Comparison of ENCODE assay signal across 8 cellular contexts in genomic region chr22:23591203-23591791, GRCh38. TPM values are rescaled to one million over a fixed set of nuclear protein-coding genes. Genes with fewer than 3 reads are reported as not detected.
DNase-seq lines count a peak whose midpoint lies in the region; ATAC-seq and TF ChIP-seq lines count a peak whose summit lies in the region.

No MANE protein-coding gene starts in this region.

- no peak overlapping the region for H3K4me3 Mint-ChIP-seq in activated CD4-positive, alpha-beta memory T cell treated with anti-CD3 and anti-CD28 coated beads, Interleukin-2, amount 10 ng/mL, durations not matched to agents 7 days and 5 days
- H3K4me3 Mint-ChIP-seq in effector memory CD8-positive, alpha-beta T cell: no peak overlapping the region

- intact Hi-C loops in mucosa of descending colon (cut with DNase I, micrococcal nuclease): no loop called here

- peak; percentile 45 for ATAC-seq in effector memory CD8-positive, alpha-beta T cell (replicated peaks)
- peak; percentile 72 for ATAC-seq in mucosa of descending colon
- ATAC-seq in HG02610 (IDR thresholded peaks at IDR 0.05; ENCODE audit: unreplicated experiment): no peak

- H3K36me3 ChIP-seq in mucosa of descending colon (ENCODE audit: low read depth): no peaks in the 10 kb centered on the region

- no peaks in the 10 kb centered on the region for H3K36me3 Mint-ChIP-seq in activated CD4-positive, alpha-beta memory T cell treated with anti-CD3 and anti-CD28 coated beads, Interleukin-2, amount 10 ng/mL, durations not matched to agents 7 days and 5 days (ENCODE audit: low read depth)
- peaks cover 3% of the 10 kb centered on the region for H3K36me3 Mint-ChIP-seq in effector memory CD8-positive, alpha-beta T cell (ENCODE audit: insufficient read depth)

- H3K4me1 ChIP-seq in mucosa of descending colon (ENCODE audit: low read depth): no peaks in the 10 kb centered on the region

- CTCF ChIA-PET in activated CD4-positive, alpha-beta memory T cell treated with anti-CD3 and anti-CD28 coated beads, Interleukin-2, amount 10 ng/mL, durations not matched to agents 7 days and 5 days (lab: Charles Lee): interaction anchor here (0.7 to 3.7 kb wide), 7 partner anchors 9 to 105 kb away, joined by 3 to 16 read pairs (median 4); no protein-coding TSS in a partner anchor

- H3K27ac Mint-ChIP-seq in activated CD4-positive, alpha-beta memory T cell treated with anti-CD3 and anti-CD28 coated beads, Interleukin-2, amount 10 ng/mL, durations not matched to agents 7 days and 5 days: no peak overlapping the region
- H3K27ac Mint-ChIP-seq in effector memory CD8-positive, alpha-beta T cell: no peak overlapping the region

- peaks cover 4% of the 10 kb centered on the region for H3K27me3 Mint-ChIP-seq in activated CD4-positive, alpha-beta memory T cell treated with anti-CD3 and anti-CD28 coated beads, Interleukin-2, amount 10 ng/mL, durations not matched to agents 7 days and 5 days
- H3K27me3 Mint-ChIP-seq in effector memory CD8-positive, alpha-beta T cell: peaks cover 0 to 18% of the 10 kb centered on the region in 2 donors

- POLR2A ChIA-PET in activated CD4-positive, alpha-beta memory T cell treated with anti-CD3 and anti-CD28 coated beads, Interleukin-2, amount 10 ng/mL, durations not matched to agents 7 days and 5 days (lab: Charles Lee): no interaction called here

- H3K9me3 ChIP-seq in mucosa of descending colon: no peaks in the 10 kb centered on the region

- no peak overlapping the region for H3K4me3 ChIP-seq in mucosa of descending colon

- DNase-seq in NCI-H524 (lab: John Stamatoyannopoulos, UW): peak; percentile 27 to 52
- no peak for DNase-seq in NCI-H524 treated with DMSO at 0.1 percent for 48 hours (lab: John Stamatoyannopoulos, UW)
- DNase-seq in NCI-H446 treated with DMSO at 0.1 percent for 48 hours (lab: John Stamatoyannopoulos, UW): peak; percentile 11
- DNase-seq in activated CD4-positive, alpha-beta memory T cell treated with anti-CD3 and anti-CD28 coated beads, Interleukin-2, amount 10 ng/mL, durations not matched to agents 7 days and 5 days: peak; percentile 62
- DNase-seq in effector memory CD8-positive, alpha-beta T cell: peak; percentile 42 to 46 (median 44)
- DNase-seq in mucosa of descending colon: peak; percentile 43 to 76 (median 71)
- peak; percentile 10 to 31 for DNase-seq in stimulated activated CD8-positive, alpha-beta memory T cell treated with anti-CD3 and anti-CD28 coated beads, Interleukin-4, amount 100 ng/mL, for 4 hours (ENCODE audit: low read depth in 2 of 2, low spot score in 1 of 2)

- peak; percentile 69 for TF ChIP-seq CTCF in mucosa of descending colon (IDR thresholded peaks at IDR 0.05)

- no peaks in the 10 kb centered on the region for H3K9me3 Mint-ChIP-seq in activated CD4-positive, alpha-beta memory T cell treated with anti-CD3 and anti-CD28 coated beads, Interleukin-2, amount 10 ng/mL, durations not matched to agents 7 days and 5 days
- peaks cover 0 to 2% of the 10 kb centered on the region in 2 donors for H3K9me3 Mint-ChIP-seq in effector memory CD8-positive, alpha-beta T cell

- peaks cover 7% of the 10 kb centered on the region for H3K4me1 Mint-ChIP-seq in activated CD4-positive, alpha-beta memory T cell treated with anti-CD3 and anti-CD28 coated beads, Interleukin-2, amount 10 ng/mL, durations not matched to agents 7 days and 5 days
- H3K4me1 Mint-ChIP-seq in effector memory CD8-positive, alpha-beta T cell (ENCODE audit: low read depth in 2 of 2): peaks cover 0 to 5% of the 10 kb centered on the region in 2 donors

RNA-seq across cellular contexts. Expression of gene IGLL1, which starts 11.2 kb away (rescaled TPM):
- total RNA-seq in activated CD4-positive, alpha-beta memory T cell treated with anti-CD3 and anti-CD28 coated beads, Interleukin-2, amount 10 ng/mL, durations not matched to agents 7 days and 5 days: 1 to 10 TPM; 2.2 to 2.3 TPM
- total RNA-seq in mucosa of descending colon: not detected

RNA-seq across cellular contexts. Expression of gene DRICH1, which starts 40.8 kb away (rescaled TPM):
- total RNA-seq in activated CD4-positive, alpha-beta memory T cell treated with anti-CD3 and anti-CD28 coated beads, Interleukin-2, amount 10 ng/mL, durations not matched to agents 7 days and 5 days: under 1 TPM; 0.38 to 0.48 TPM
- 1 to 10 TPM in 1 of 3 donors, under 1 TPM in 2; 0.65 to 1.9 (median 0.85) TPM for total RNA-seq in mucosa of descending colon
